8 cellular contexts compared by ENCODE assay signal in genomic region chr12:42145552-42146215, GRCh38. TPM values are rescaled to one million over a fixed set of nuclear protein-coding genes. Genes with fewer than 3 reads are reported as not detected.
DNase-seq lines count a peak whose midpoint lies in the region; ATAC-seq and TF ChIP-seq lines count a peak whose summit lies in the region.

No MANE protein-coding gene starts in this region.

- H3K27ac ChIP-seq in lower lobe of right lung = no peak overlapping the region
- H3K27ac ChIP-seq in vagina = no peak overlapping the region

- H3K4me1 ChIP-seq in BE2C = no peaks in the 10 kb centered on the region
- peaks cover 32% of the 10 kb centered on the region for H3K4me1 ChIP-seq in lower lobe of right lung
- H3K4me1 ChIP-seq in vagina = peaks cover 23% of the 10 kb centered on the region

- H3K9me3 ChIP-seq in BE2C (no peaks in the 10 kb centered on the region), lower lobe of right lung (no peaks in the 10 kb centered on the region), vagina (no peaks in the 10 kb centered on the region)

- H3K4me1 Mint-ChIP-seq in activated naive CD8-positive, alpha-beta T cell (ENCODE audit: low read depth) = peaks cover 35% of the 10 kb centered on the region

- no peak for TF ChIP-seq POLR2A in vagina (IDR thresholded peaks at IDR 0.05)

- H3K27me3 ChIP-seq in BE2C (no peaks in the 10 kb centered on the region), lower lobe of right lung (ENCODE audit: low read depth) (no peaks in the 10 kb centered on the region), vagina (no peaks in the 10 kb centered on the region)

- H3K36me3 ChIP-seq in BE2C (no peaks in the 10 kb centered on the region), lower lobe of right lung (no peaks in the 10 kb centered on the region), vagina (no peaks in the 10 kb centered on the region)

- no peak for DNase-seq in BE2C
- DNase-seq in HFF-Myc (ENCODE audit: extremely low read depth, low read depth) = no peak
- DNase-seq in lower lobe of right lung = no peak
- DNase-seq in NCI-H1092 (lab: John Stamatoyannopoulos, UW) = no peak
- no peak for DNase-seq in RKO (ENCODE audit: low spot score)
- DNase-seq in vagina (ENCODE audit: extremely low spot score in 2 of 2) = no peak

- H3K36me3 Mint-ChIP-seq in activated naive CD8-positive, alpha-beta T cell = no peaks in the 10 kb centered on the region

- H3K4me3 ChIP-seq in BE2C (ENCODE audit: low read depth, low read length) (no peak overlapping the region), HFF-Myc (replicated peaks; ENCODE audit: low read depth, low read length) (peak overlapping the region; percentile 71), lower lobe of right lung (peak overlapping the region; percentile 67), vagina (peak overlapping the region in 1 of 2 donors; percentile 94)

- ATAC-seq in lower lobe of right lung (no peak), GM18870 (IDR thresholded peaks at IDR 0.05; ENCODE audit: unreplicated experiment) (no peak)

- peak overlapping the region; percentile 76 for H3K27ac Mint-ChIP-seq in activated naive CD8-positive, alpha-beta T cell

- no peaks in the 10 kb centered on the region for H3K27me3 Mint-ChIP-seq in activated naive CD8-positive, alpha-beta T cell

- TF ChIP-seq CTCF in BE2C (IDR thresholded peaks at IDR 0.05; ENCODE audit: low read depth, low read length) (0 out of 2 replicates have a peak, but pooled peaks have one; percentile 9), HFF-Myc (IDR thresholded peaks at IDR 0.05; ENCODE audit: low read depth, low read length, missing control alignments) (no peak), lower lobe of right lung (IDR thresholded peaks at IDR 0.05) (no peak), vagina (IDR thresholded peaks at IDR 0.05) (no peak)

- intact Hi-C loops in lower lobe of right lung (cut with DNase I) (no loop called here), vagina (cut with DNase I) (loop anchor here (10.0 kb wide), 1 partner anchor 89 kb away; the partner anchor contains the start of gene YAF2)

- H3K4me3 Mint-ChIP-seq in activated naive CD8-positive, alpha-beta T cell = peak overlapping the region; percentile 88

- no peaks in the 10 kb centered on the region for H3K9me3 Mint-ChIP-seq in activated naive CD8-positive, alpha-beta T cell (ENCODE audit: low read depth)

RNA-seq across cellular contexts. Expression of gene GXYLT1, which starts 1.0 kb away (rescaled TPM):
- polyA plus RNA-seq in BE2C (2012; ENCODE audit: insufficient read depth, insufficient read length, low read depth) = 1.4 TPM
- 12.1 TPM for total RNA-seq in lower lobe of right lung
- 11.8 TPM for total RNA-seq in vagina
